20 cellular contexts compared by ENCODE assay signal in genomic region chr14:45125754-45126153, GRCh38. TPM values are rescaled to one million over a fixed set of nuclear protein-coding genes. Genes with fewer than 3 reads are reported as not detected.
DNase-seq lines count a peak whose midpoint lies in the region; ATAC-seq, FAIRE-seq and TF ChIP-seq lines count a peak whose summit lies in the region.
"Had no signal": no experiment of that assay in that cellular context is flagged by ENCODE, and none has a peak within 500 bp of the region (broad histone marks: within the 10 kb centered on the region; RNA-seq: fewer than 3 reads in every experiment).

No MANE protein-coding gene starts in this region.

- TF ChIP-seq CTCF in D721Med (IDR thresholded peaks at IDR 0.05; ENCODE audit: insufficient read depth, missing control alignments), result no peak

- no peaks in the 10 kb centered on the region for H3K27me3 Mint-ChIP-seq in activated T-cell treated with anti-CD3 and anti-CD28 coated beads, Interleukin-2, amount 50 U/mL, for 72 hours (ENCODE audit: low read depth)
- no peaks in the 10 kb centered on the region for H3K27me3 Mint-ChIP-seq in natural killer cell treated with Interleukin-12 subunit alpha and Interleukin-12 subunit beta and Interleukin-15 and Interleukin-18, amount 100 ng/mL, for 72 hours

- FAIRE-seq in D721Med (lab: Jason Lieb, UNC), result no peak
- FAIRE-seq: A549, G401.6, GM12891, GM18507 had no signal

- no peak for ATAC-seq in activated T-cell treated with anti-CD3 and anti-CD28 coated beads, Interleukin-2, amount 50 U/mL, for 72 hours (replicated peaks in 1 of 2)
- ATAC-seq in HG02852 (IDR thresholded peaks at IDR 0.05; ENCODE audit: unreplicated experiment), result peak; percentile 72
- ATAC-seq in natural killer cell treated with Interleukin-12 subunit alpha and Interleukin-12 subunit beta and Interleukin-15 and Interleukin-18, amount 100 ng/mL, for 72 hours, result no peak
- ATAC-seq: A549; CD8-positive, alpha-beta T cell; HCT116 had no signal

- DNase-seq in activated T-cell treated with anti-CD3 and anti-CD28 coated beads, Interleukin-2, amount 50 U/mL, for 72 hours, result no peak
- DNase-seq in activated T-cell treated with anti-CD3 and anti-CD28 coated beads, Interleukin-2, amount 50 U/mL, for 1 hour, result no peak
- DNase-seq in AML-193 (lab: John Stamatoyannopoulos, UW) (peak; percentile 6 to 22), UCSD-AML1 (lab: John Stamatoyannopoulos, UW; ENCODE audit: unreplicated experiment) (peak; percentile 2), D721Med (ENCODE audit: insufficient read length, low spot score) (no peak), ureter (ENCODE audit: low spot score) (no peak)
- no peak for DNase-seq in natural killer cell treated with Interleukin-12 subunit alpha and Interleukin-12 subunit beta and Interleukin-15 and Interleukin-18, amount 100 ng/mL, for 72 hours (ENCODE audit: low spot score)
- DNase-seq: Calu3; CD8-positive, alpha-beta T cell; DMS 273 treated with DMSO at 0.1 percent for 48 hours; DMS53; GOT3; H7; HFFc6 had no signal

- H3K36me3 Mint-ChIP-seq in activated T-cell treated with anti-CD3 and anti-CD28 coated beads, Interleukin-2, amount 50 U/mL, for 72 hours (ENCODE audit: insufficient read depth in 2 of 2), result peaks cover 4 to 26% of the 10 kb centered on the region in 2 donors
- peaks cover 12% of the 10 kb centered on the region for H3K36me3 Mint-ChIP-seq in natural killer cell treated with Interleukin-12 subunit alpha and Interleukin-12 subunit beta and Interleukin-15 and Interleukin-18, amount 100 ng/mL, for 72 hours

- peak overlapping the region; percentile 35 for H3K27ac Mint-ChIP-seq in activated T-cell treated with anti-CD3 and anti-CD28 coated beads, Interleukin-2, amount 50 U/mL, for 72 hours
- no peak overlapping the region for H3K27ac Mint-ChIP-seq in natural killer cell treated with Interleukin-12 subunit alpha and Interleukin-12 subunit beta and Interleukin-15 and Interleukin-18, amount 100 ng/mL, for 72 hours
- H3K27ac Mint-ChIP-seq: CD8-positive, alpha-beta T cell; HFFc6 had no signal

- H3K9me3 Mint-ChIP-seq in activated T-cell treated with anti-CD3 and anti-CD28 coated beads, Interleukin-2, amount 50 U/mL, for 72 hours, result no peaks in the 10 kb centered on the region
- H3K9me3 Mint-ChIP-seq in natural killer cell treated with Interleukin-12 subunit alpha and Interleukin-12 subunit beta and Interleukin-15 and Interleukin-18, amount 100 ng/mL, for 72 hours, result no peaks in the 10 kb centered on the region
- H3K9me3 Mint-ChIP-seq: CD8-positive, alpha-beta T cell; HFFc6 had no signal

- no peak overlapping the region for H3K4me3 Mint-ChIP-seq in activated T-cell treated with anti-CD3 and anti-CD28 coated beads, Interleukin-2, amount 50 U/mL, for 72 hours
- no peak overlapping the region for H3K4me3 Mint-ChIP-seq in natural killer cell treated with Interleukin-12 subunit alpha and Interleukin-12 subunit beta and Interleukin-15 and Interleukin-18, amount 100 ng/mL, for 72 hours
- H3K4me3 Mint-ChIP-seq: CD8-positive, alpha-beta T cell; HFFc6 had no signal

- no peaks in the 10 kb centered on the region for H3K4me1 Mint-ChIP-seq in activated T-cell treated with anti-CD3 and anti-CD28 coated beads, Interleukin-2, amount 50 U/mL, for 72 hours (ENCODE audit: low read depth)
- H3K4me1 Mint-ChIP-seq in natural killer cell treated with Interleukin-12 subunit alpha and Interleukin-12 subunit beta and Interleukin-15 and Interleukin-18, amount 100 ng/mL, for 72 hours (ENCODE audit: low read depth in 2 of 2), result peaks cover 0 to 4% of the 10 kb centered on the region in 2 donors

RNA-seq across cellular contexts. Expression of gene FKBP3, which starts 8.5 kb away (rescaled TPM):
- total RNA-seq in activated T-cell treated with anti-CD3 and anti-CD28 coated beads, Interleukin-2, amount 50 U/mL, for 72 hours, result 10 to 100 TPM; 48.6 to 49.6 TPM
- total RNA-seq in ureter, result 46.7 TPM
- total RNA-seq in natural killer cell treated with Interleukin-12 subunit alpha and Interleukin-12 subunit beta and Interleukin-15 and Interleukin-18, amount 100 ng/mL, for 72 hours, result 10 to 100 TPM; 42.0 to 61.2 TPM

RNA-seq across cellular contexts. Expression of gene FANCM, which starts 10.0 kb away (rescaled TPM):
- total RNA-seq in activated T-cell treated with anti-CD3 and anti-CD28 coated beads, Interleukin-2, amount 50 U/mL, for 72 hours, result 10 to 100 TPM; 12.4 to 13.5 TPM
- 9.9 TPM for total RNA-seq in ureter
- 10 to 100 TPM; 12.9 to 24.8 TPM for total RNA-seq in natural killer cell treated with Interleukin-12 subunit alpha and Interleukin-12 subunit beta and Interleukin-15 and Interleukin-18, amount 100 ng/mL, for 72 hours

RNA-seq across cellular contexts. Expression of gene PRPF39, which starts 41.8 kb away (rescaled TPM):
- 10 to 100 TPM; 40.5 to 49.7 TPM for total RNA-seq in activated T-cell treated with anti-CD3 and anti-CD28 coated beads, Interleukin-2, amount 50 U/mL, for 72 hours
- total RNA-seq in ureter, result 55.1 TPM
- total RNA-seq in natural killer cell treated with Interleukin-12 subunit alpha and Interleukin-12 subunit beta and Interleukin-15 and Interleukin-18, amount 100 ng/mL, for 72 hours, result 10 to 100 TPM; 32.3 to 62.4 TPM

Comparison
In these comparisons a context has a peak if more than half of its experiments do, and no peak if none do; other contexts are left out.
1. DNase-seq: peak in AML-193 (2 of 2) and UCSD-AML1 (single experiment); none in activated T-cell treated with anti-CD3 and anti-CD28 coated beads, Interleukin-2, amount 50 U/mL, for 72 hours (0 of 2), activated T-cell treated with anti-CD3 and anti-CD28 coated beads, Interleukin-2, amount 50 U/mL, for 1 hour (single experiment), D721Med (single experiment), ureter (single experiment) and natural killer cell treated with Interleukin-12 subunit alpha and Interleukin-12 subunit beta and Interleukin-15 and Interleukin-18, amount 100 ng/mL, for 72 hours (single experiment).